Comparison of ENCODE assay signal across 18 cellular contexts in the genomic region with DNA sequence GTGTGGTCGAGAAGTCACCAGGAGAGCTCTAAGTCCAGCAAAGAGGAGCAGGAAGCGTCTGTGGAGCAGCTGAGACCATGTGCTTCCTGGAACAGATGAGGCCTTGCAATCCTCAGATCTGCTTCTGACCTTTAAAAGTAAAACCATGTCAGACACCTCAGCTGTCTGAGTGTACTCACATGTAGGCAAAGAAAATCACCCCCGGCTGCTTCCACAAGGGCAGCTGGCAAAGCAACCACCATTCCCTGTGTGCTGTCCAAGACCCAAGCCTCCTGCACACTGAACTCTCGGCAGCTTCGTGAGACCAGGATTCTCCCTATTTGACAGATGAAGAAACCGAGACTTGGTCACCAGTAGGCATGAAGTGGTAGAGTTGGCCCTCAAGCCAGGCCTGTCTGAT.
DNase-seq lines count a peak whose midpoint lies in the region; ATAC-seq and TF ChIP-seq lines count a peak whose summit lies in the region.
"Had no signal": no experiment of that assay in that cellular context is flagged by ENCODE, and none has a peak within 500 bp of the region (broad histone marks: within the 10 kb centered on the region; RNA-seq: fewer than 3 reads in every experiment).

No MANE protein-coding gene starts in this region.

- H3K4me1 Mint-ChIP-seq in activated CD8-positive, alpha-beta T cell treated with anti-CD3 and anti-CD28 coated beads for 36 hours (ENCODE audit: low read depth) = peaks cover 13% of the 10 kb centered on the region
- peaks cover 8% of the 10 kb centered on the region for H3K4me1 Mint-ChIP-seq in activated CD8-positive, alpha-beta T cell treated with anti-CD3 and anti-CD28 coated beads, Interleukin-2, amount 10 ng/mL, durations not matched to agents 7 days and 5 days (ENCODE audit: low read depth)
- H3K4me1 Mint-ChIP-seq: B cell; CD4-positive, alpha-beta memory T cell had no signal

- peak overlapping the region; percentile 25 for H3K18ac ChIP-seq in neuronal stem cell (ENCODE audit: low read length)

- no peak overlapping the region for H3K14ac ChIP-seq in neuronal stem cell (ENCODE audit: low read length)

- no peak overlapping the region for H3K9ac ChIP-seq in neuronal stem cell (ENCODE audit: low read depth, low read length, poor library complexity)
- H3K9ac ChIP-seq: GM23248 had no signal

- H3K4me3 Mint-ChIP-seq in activated CD8-positive, alpha-beta T cell treated with anti-CD3 and anti-CD28 coated beads for 36 hours = no peak overlapping the region
- H3K4me3 Mint-ChIP-seq in activated CD8-positive, alpha-beta T cell treated with anti-CD3 and anti-CD28 coated beads, Interleukin-2, amount 10 ng/mL, durations not matched to agents 7 days and 5 days = no peak overlapping the region
- H3K4me3 Mint-ChIP-seq: B cell; CD4-positive, alpha-beta memory T cell had no signal

- H2AK5ac ChIP-seq in neuronal stem cell (ENCODE audit: low read depth, low read length) = no peak overlapping the region

- H2BK120ac ChIP-seq in neuronal stem cell (ENCODE audit: low read depth, low read length) = no peak overlapping the region

- CTCF ChIA-PET in activated CD8-positive, alpha-beta T cell treated with anti-CD3 and anti-CD28 coated beads for 36 hours (lab: Charles Lee) = no interaction called here
- CTCF ChIA-PET in activated CD8-positive, alpha-beta T cell treated with anti-CD3 and anti-CD28 coated beads, Interleukin-2, amount 10 ng/mL, durations not matched to agents 7 days and 5 days (lab: Charles Lee) = no interaction called here

- H3K79me1 ChIP-seq in neuronal stem cell (ENCODE audit: low read depth, low read length) = no peaks in the 10 kb centered on the region

- POLR2A ChIA-PET in activated CD8-positive, alpha-beta T cell treated with anti-CD3 and anti-CD28 coated beads for 36 hours (lab: Charles Lee) = no interaction called here
- POLR2A ChIA-PET in activated CD8-positive, alpha-beta T cell treated with anti-CD3 and anti-CD28 coated beads, Interleukin-2, amount 10 ng/mL, durations not matched to agents 7 days and 5 days (lab: Charles Lee) = no interaction called here

- no peak overlapping the region for H2BK12ac ChIP-seq in neuronal stem cell (ENCODE audit: low read length)

- peak; percentile 45 for ATAC-seq in activated CD8-positive, alpha-beta T cell treated with anti-CD3 and anti-CD28 coated beads for 36 hours
- ATAC-seq in activated CD8-positive, alpha-beta T cell treated with anti-CD3 and anti-CD28 coated beads, Interleukin-2, amount 10 ng/mL, durations not matched to agents 7 days and 5 days = no peak
- ATAC-seq in GM19351 (IDR thresholded peaks at IDR 0.05; ENCODE audit: unreplicated experiment) = no peak

- H3K27ac Mint-ChIP-seq in activated CD8-positive, alpha-beta T cell treated with anti-CD3 and anti-CD28 coated beads for 36 hours = no peak overlapping the region
- no peak overlapping the region for H3K27ac Mint-ChIP-seq in activated CD8-positive, alpha-beta T cell treated with anti-CD3 and anti-CD28 coated beads, Interleukin-2, amount 10 ng/mL, durations not matched to agents 7 days and 5 days
- H3K27ac Mint-ChIP-seq: B cell; CD4-positive, alpha-beta memory T cell had no signal

- intact Hi-C loops in activated CD8-positive, alpha-beta T cell treated with anti-CD3 and anti-CD28 coated beads for 36 hours (cut with micrococcal nuclease) = no loop called here

- H3K9me3 ChIP-seq in SJCRH30 (replicated peaks) (no peaks in the 10 kb centered on the region), neuronal stem cell (replicated peaks in 1 of 2; ENCODE audit: control insufficient read depth in 2 of 2, insufficient read depth in 1 of 2, low read depth in 1 of 2, low read length in 2 of 2) (peaks cover 0 to 2% of the 10 kb centered on the region in 2 donors), right atrium auricular region (no peaks in the 10 kb centered on the region)

- no peak overlapping the region for H2BK5ac ChIP-seq in neuronal stem cell (ENCODE audit: low read length)

- H3K23ac ChIP-seq in neuronal stem cell (ENCODE audit: low read depth, low read length, poor library complexity) = no peak overlapping the region

- DNase-seq in activated CD8-positive, alpha-beta T cell treated with anti-CD3 and anti-CD28 coated beads for 36 hours = no peak
- DNase-seq in activated CD8-positive, alpha-beta T cell treated with anti-CD3 and anti-CD28 coated beads, Interleukin-2, amount 10 ng/mL, durations not matched to agents 7 days and 5 days = no peak
- DNase-seq in SJCRH30 (peak; percentile 56 to 67), neuronal stem cell (ENCODE audit: low spot score) (no peak), right atrium auricular region (ENCODE audit: low spot score) (no peak)
- DNase-seq: C1 segment of cervical spinal cord; Calu3; CD4-positive, alpha-beta memory T cell; COR-L47; DMS53; DMS79 treated with DMSO at 0.1 percent for 48 hours; GF-D8; GM23248; H7; HCEC 1CT had no signal

- no CpG with 5 or more reads among the region's 6 CpGs for WGBS in neuronal stem cell (ENCODE audit: extremely low coverage in 2 of 2, insufficient read length in 2 of 2, insufficient replicate concordance in 1 of 2), 2 donors

- no peak overlapping the region for H3K4ac ChIP-seq in neuronal stem cell (ENCODE audit: low read length)

- H2AFZ ChIP-seq in neuronal stem cell (ENCODE audit: low read length) = no peak overlapping the region
- H2AFZ ChIP-seq: GM23248 had no signal

- no peak overlapping the region for H4K91ac ChIP-seq in neuronal stem cell (ENCODE audit: low read depth, low read length, poor library complexity)

- no peak for TF ChIP-seq CTCF in activated CD8-positive, alpha-beta T cell treated with anti-CD3 and anti-CD28 coated beads for 36 hours (IDR thresholded peaks at IDR 0.05)
- no peak for TF ChIP-seq CTCF in right atrium auricular region (IDR thresholded peaks at IDR 0.05)

- peaks cover 51% of the 10 kb centered on the region for H3K4me1 ChIP-seq in SJCRH30
- H3K4me1 ChIP-seq in neuronal stem cell (ENCODE audit: control insufficient read depth in 2 of 2, insufficient read depth in 1 of 2, low read depth in 1 of 2, low read length in 2 of 2) = peaks cover 0 to 5% of the 10 kb centered on the region in 2 donors
- H3K4me1 ChIP-seq in right atrium auricular region = no peaks in the 10 kb centered on the region

- H3K4me3 ChIP-seq in SJCRH30 (no peak overlapping the region), neuronal stem cell (ENCODE audit: low read length in 2 of 2) (no peak overlapping the region), right atrium auricular region (no peak overlapping the region)
- H3K4me3 ChIP-seq: GM23248 had no signal

- no peaks in the 10 kb centered on the region for H3K27me3 ChIP-seq in SJCRH30
- H3K27me3 ChIP-seq in neuronal stem cell (ENCODE audit: control insufficient read depth in 3 of 3, insufficient read depth in 3 of 3, low read depth in 1 of 3, low read length in 3 of 3) = no peaks in the 10 kb centered on the region
- H3K27me3 ChIP-seq in right atrium auricular region = no peaks in the 10 kb centered on the region

- no peak overlapping the region for H4K8ac ChIP-seq in neuronal stem cell (ENCODE audit: low read depth, low read length)

- no peaks in the 10 kb centered on the region for H3K9me3 Mint-ChIP-seq in activated CD8-positive, alpha-beta T cell treated with anti-CD3 and anti-CD28 coated beads for 36 hours
- H3K9me3 Mint-ChIP-seq in activated CD8-positive, alpha-beta T cell treated with anti-CD3 and anti-CD28 coated beads, Interleukin-2, amount 10 ng/mL, durations not matched to agents 7 days and 5 days (ENCODE audit: insufficient read depth) = no peaks in the 10 kb centered on the region
- H3K9me3 Mint-ChIP-seq: CD4-positive, alpha-beta memory T cell had no signal

- H3K27me3 Mint-ChIP-seq in activated CD8-positive, alpha-beta T cell treated with anti-CD3 and anti-CD28 coated beads for 36 hours = peaks cover 4% of the 10 kb centered on the region
- peaks cover 11% of the 10 kb centered on the region for H3K27me3 Mint-ChIP-seq in activated CD8-positive, alpha-beta T cell treated with anti-CD3 and anti-CD28 coated beads, Interleukin-2, amount 10 ng/mL, durations not matched to agents 7 days and 5 days (ENCODE audit: low read depth)

- H3K36me3 ChIP-seq in SJCRH30 (no peaks in the 10 kb centered on the region), neuronal stem cell (replicated peaks in 1 of 2; ENCODE audit: control insufficient read depth in 2 of 2, insufficient read depth in 2 of 2, low read length in 2 of 2) (no peaks in the 10 kb centered on the region), right atrium auricular region (no peaks in the 10 kb centered on the region)

- H3K4me2 ChIP-seq in neuronal stem cell (ENCODE audit: insufficient read depth, low read length, poor library complexity, severe bottlenecking) = no peak overlapping the region

- H3K27ac ChIP-seq in SJCRH30 (peak overlapping the region; percentile 4; the same call in 1 of the 2 replicates), neuronal stem cell (replicated peaks; ENCODE audit: low read length) (no peak overlapping the region), right atrium auricular region (no peak overlapping the region)
- H3K27ac ChIP-seq: 22Rv1, GM23248 had no signal

- no peak overlapping the region for H2BK15ac ChIP-seq in neuronal stem cell (ENCODE audit: low read length)

- no peaks in the 10 kb centered on the region for H3K36me3 Mint-ChIP-seq in activated CD8-positive, alpha-beta T cell treated with anti-CD3 and anti-CD28 coated beads for 36 hours (ENCODE audit: low read depth)
- H3K36me3 Mint-ChIP-seq in activated CD8-positive, alpha-beta T cell treated with anti-CD3 and anti-CD28 coated beads, Interleukin-2, amount 10 ng/mL, durations not matched to agents 7 days and 5 days (ENCODE audit: low read depth) = no peaks in the 10 kb centered on the region
- H3K36me3 Mint-ChIP-seq: CD4-positive, alpha-beta memory T cell had no signal

Comparison
In these comparisons a context has a peak if more than half of its experiments do, and no peak if none do; other contexts are left out.
1. DNase-seq: peak in SJCRH30 (2 of 2); none in activated CD8-positive, alpha-beta T cell treated with anti-CD3 and anti-CD28 coated beads for 36 hours (single experiment), activated CD8-positive, alpha-beta T cell treated with anti-CD3 and anti-CD28 coated beads, Interleukin-2, amount 10 ng/mL, durations not matched to agents 7 days and 5 days (single experiment), neuronal stem cell (single experiment) and right atrium auricular region (single experiment).